Comparison of ENCODE assay signal across 12 cellular contexts in genomic region chr4:109432203-109432602, GRCh38. TPM values are rescaled to one million over a fixed set of nuclear protein-coding genes. Genes with fewer than 3 reads are reported as not detected.
DNase-seq lines count a peak whose midpoint lies in the region; ATAC-seq and TF ChIP-seq lines count a peak whose summit lies in the region.
"Had no signal": no experiment of that assay in that cellular context is flagged by ENCODE, and none has a peak within 500 bp of the region (broad histone marks: within the 10 kb centered on the region; RNA-seq: fewer than 3 reads in every experiment).

No MANE protein-coding gene starts in this region.

- TF ChIP-seq CTCF in endodermal cell (conservative IDR thresholded peaks at IDR 0.05) (no peak), osteocyte (IDR thresholded peaks at IDR 0.05) (no peak)

- DNase-seq in NCI-H82 (lab: John Stamatoyannopoulos, UW): peak; percentile 77
- DNase-seq in endodermal cell: no peak
- no peak for DNase-seq in osteocyte (ENCODE audit: extremely low spot score, unreplicated experiment)
- no peak for DNase-seq in stimulated activated CD8-positive, alpha-beta memory T cell treated with anti-CD3 and anti-CD28 coated beads, Interleukin-4, amount 100 ng/mL, for 48 hours
- no peak for DNase-seq in DMS153 (lab: John Stamatoyannopoulos, UW)
- DNase-seq: activated CD4-positive, CD25-positive, alpha-beta regulatory T cell; effector memory CD4-positive, alpha-beta T cell; NCI-H1092; nucleus accumbens; stimulated activated naive B cell treated with anti-CD40 and anti-IgM and Interleukin-4, amounts not matched to agents 10 μg/mL and 1 μg/mL and 100 μg/mL, for 72 hours had no signal

- H3K27me3 Mint-ChIP-seq in endodermal cell (ENCODE audit: insufficient read depth): no peaks in the 10 kb centered on the region
- no peaks in the 10 kb centered on the region for H3K27me3 Mint-ChIP-seq in osteocyte (ENCODE audit: unreplicated experiment)
- H3K27me3 Mint-ChIP-seq: stimulated activated naive B cell treated with anti-CD40 and anti-IgM and Interleukin-4, amounts not matched to agents 10 μg/mL and 1 μg/mL and 100 μg/mL, for 72 hours had no signal

- 100% methylated on average over 1 of the region's 1 CpG; no CpG with 5 or more reads in 1 of the 2 experiments for WGBS in endodermal cell (ENCODE audit: insufficient coverage in 1 of 2, insufficient read length in 1 of 2), 2 experiments

- H3K27me3 ChIP-seq in endodermal cell (ENCODE audit: control insufficient read depth, insufficient read depth, low read length, poor library complexity, severe bottlenecking): no peaks in the 10 kb centered on the region

- peak overlapping the region; percentile 92 for H3K4me3 ChIP-seq in endodermal cell (ENCODE audit: low read length)

- 0 out of 2 replicates have a peak overlapping the region, but pooled peaks have one; percentile 99 for H3K9ac ChIP-seq in ES-I3 (ENCODE audit: low read depth, low read length)
- H3K9ac ChIP-seq in endodermal cell (ENCODE audit: extremely low read depth, low read length, poor library complexity, severe bottlenecking): peak overlapping the region; percentile 85

- no peaks in the 10 kb centered on the region for H3K36me3 ChIP-seq in ES-I3 (ENCODE audit: insufficient read depth, low read length)
- H3K36me3 ChIP-seq in endodermal cell (ENCODE audit: control insufficient read depth, insufficient read depth, low read length): peaks cover 9% of the 10 kb centered on the region

- H3K36me3 Mint-ChIP-seq in endodermal cell (ENCODE audit: low read depth): peaks cover 10% of the 10 kb centered on the region
- peaks cover 13% of the 10 kb centered on the region for H3K36me3 Mint-ChIP-seq in osteocyte (ENCODE audit: unreplicated experiment)

- H3K27ac ChIP-seq in endodermal cell (ENCODE audit: low read depth, low read length): no peak overlapping the region

- peak overlapping the region; percentile 84 for H3K4me3 Mint-ChIP-seq in endodermal cell
- H3K4me3 Mint-ChIP-seq in osteocyte (ENCODE audit: unreplicated experiment): peak overlapping the region; percentile 82

- H3K4me1 ChIP-seq in ES-I3 (ENCODE audit: insufficient read depth, low read length) (peaks cover 12% of the 10 kb centered on the region), endodermal cell (ENCODE audit: control insufficient read depth, insufficient read depth, low read length) (peaks cover 3% of the 10 kb centered on the region)

- H3K4me1 Mint-ChIP-seq in endodermal cell (peaks cover 32% of the 10 kb centered on the region), osteocyte (ENCODE audit: unreplicated experiment) (peaks cover 40% of the 10 kb centered on the region)

- H3K9me3 Mint-ChIP-seq in endodermal cell (no peaks in the 10 kb centered on the region), osteocyte (ENCODE audit: unreplicated experiment) (no peaks in the 10 kb centered on the region)
- H3K9me3 Mint-ChIP-seq: stimulated activated naive B cell treated with anti-CD40 and anti-IgM and Interleukin-4, amounts not matched to agents 10 μg/mL and 1 μg/mL and 100 μg/mL, for 72 hours had no signal

- no peaks in the 10 kb centered on the region for H3K9me3 ChIP-seq in ES-I3 (ENCODE audit: control insufficient read depth, insufficient read depth, low read length)
- H3K9me3 ChIP-seq in endodermal cell (ENCODE audit: control insufficient read depth, low read length): no peaks in the 10 kb centered on the region

- no peak for ATAC-seq in GM19328 (IDR thresholded peaks at IDR 0.05; ENCODE audit: unreplicated experiment)
- ATAC-seq: stimulated activated naive B cell treated with anti-CD40 and anti-IgM and Interleukin-4, amounts not matched to agents 10 μg/mL and 1 μg/mL and 100 μg/mL, for 72 hours had no signal

- H3K27ac Mint-ChIP-seq in endodermal cell (no peak overlapping the region), osteocyte (ENCODE audit: unreplicated experiment) (peak overlapping the region; percentile 94)

RNA-seq across cellular contexts. Expression of gene SEC24B, which starts 1.4 kb away (rescaled TPM):
- total RNA-seq in endodermal cell (10 to 100 TPM; 42.5 to 48.6 TPM), osteocyte (34.5 and 34.6 TPM in 2 replicates)
- 36.3 TPM for polyA plus RNA-seq in endodermal cell (2013, experiment 1 of 2)
- 34.6 TPM for polyA plus RNA-seq in endodermal cell (2013, experiment 2 of 2)
